Comparison of ENCODE assay signal across 8 cellular contexts in the genomic region with DNA sequence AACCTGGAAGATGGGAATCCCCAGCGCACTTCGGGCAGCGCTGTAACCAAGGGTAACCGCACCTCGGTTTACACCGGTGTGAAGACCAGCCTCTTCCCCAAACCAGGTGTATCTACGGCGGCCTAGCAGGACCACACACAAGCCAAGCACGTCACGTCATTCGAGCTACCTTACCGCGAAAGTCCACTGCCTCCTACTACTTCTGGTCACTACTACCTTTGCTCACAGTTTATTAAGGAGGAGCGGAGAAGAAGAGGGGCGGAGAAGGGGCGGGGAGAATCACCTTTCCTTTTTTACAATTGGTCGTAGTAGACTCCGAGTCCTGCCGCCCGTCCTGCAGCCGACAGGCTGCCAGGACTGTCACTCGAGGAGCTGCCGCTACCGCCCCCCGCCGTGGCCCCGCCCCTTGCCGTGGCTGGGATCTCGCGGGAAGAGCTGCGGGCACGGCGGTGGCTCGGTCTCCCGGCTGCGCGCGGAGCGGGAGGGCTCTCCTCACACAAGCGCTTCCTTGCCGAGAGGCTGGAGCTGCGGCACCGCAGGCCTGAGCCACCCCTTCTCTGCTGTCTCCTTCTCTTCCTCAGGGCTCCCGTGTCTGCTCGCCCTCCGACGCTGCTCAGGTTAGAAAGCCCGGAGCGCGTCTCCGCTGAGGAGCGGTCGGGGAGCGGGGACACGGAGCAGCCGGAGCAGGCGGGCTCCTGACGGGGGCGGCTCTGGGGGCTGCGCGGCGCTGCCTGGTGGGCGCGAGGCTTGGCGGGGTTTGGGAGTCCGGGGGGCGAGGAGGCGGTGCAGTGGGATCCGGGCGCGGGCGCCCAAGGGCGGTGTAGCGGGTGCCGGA. TPM values are rescaled to one million over a fixed set of nuclear protein-coding genes. Genes with fewer than 3 reads are reported as not detected.
DNase-seq lines count a peak whose midpoint lies in the region; ATAC-seq and TF ChIP-seq lines count a peak whose summit lies in the region.

A gene (plus strand): TSS at position 495 of the 835 bp plus-strand sequence. CDS start 95,172 bp downstream, outside the sequence.

- ATAC-seq in HG02870 (IDR thresholded peaks at IDR 0.05; ENCODE audit: unreplicated experiment), result peak; percentile 93
- ATAC-seq in left cardiac atrium, result peak; percentile 99

- no peaks in the 10 kb centered on the region for H3K27me3 Mint-ChIP-seq in type B pancreatic cell

- peak within 1 kb of the TSS; percentile 94 for H3K27ac Mint-ChIP-seq in type B pancreatic cell

- DNase-seq in GM13976 (ENCODE audit: low spot score) (peak; percentile 99), NCI-H146 treated with DMSO at 0.1 percent for 48 hours (lab: John Stamatoyannopoulos, UW; ENCODE audit: unreplicated experiment) (peak; percentile 93), T-helper 1 cell (peak; percentile 86 to 94 (median 88)), amygdala (lab: John Stamatoyannopoulos, UW) (peak; percentile 67 to 98 (median 93)), left cardiac atrium (peak; percentile 96), posterior cingulate gyrus (peak; percentile 92 to 100 (median 97)), type B pancreatic cell (ENCODE audit: extremely low spot score, unreplicated experiment) (peak; percentile 98)

- H3K9me3 Mint-ChIP-seq in type B pancreatic cell, result no peaks in the 10 kb centered on the region

- in situ Hi-C loops in GM13976 (cut with MboI; ENCODE audit: low sequenced_read_pairs, unreplicated experiment), result no loop called here

- peaks cover 35% of the 10 kb centered on the region for H3K4me1 Mint-ChIP-seq in type B pancreatic cell (ENCODE audit: unreplicated experiment)

- peak within 1 kb of the TSS; percentile 94 for H3K4me3 Mint-ChIP-seq in type B pancreatic cell

- TF ChIP-seq CTCF in GM13976 (IDR thresholded peaks at IDR 0.05; ENCODE audit: borderline replicate concordance, control extremely low read depth, extremely low read depth, insufficient read depth, missing control alignments) (no peak), type B pancreatic cell (conservative IDR thresholded peaks at IDR 0.05) (no peak)

- intact Hi-C loops in left cardiac atrium (cut with DNase I), result loop anchor here (2.0 to 10.0 kb wide), 4 partner anchors 64 to 234 kb away; no protein-coding TSS in a partner anchor
- intact Hi-C loops in posterior cingulate gyrus (cut with DNase I), result loop anchor here (5.0 kb wide), 3 partner anchors 103 to 232 kb away; no protein-coding TSS in a partner anchor

- H3K36me3 Mint-ChIP-seq in type B pancreatic cell, result no peaks in the 10 kb centered on the region

RNA-seq across cellular contexts. Expression of the gene that starts here (rescaled TPM):
- total RNA-seq in left cardiac atrium, result 10 to 100 TPM in 1 of 2 donors, 1 to 10 TPM in 1; 9.2 to 11.1 TPM
- 32.6 and 33.8 TPM in 2 replicates for total RNA-seq in type B pancreatic cell (ENCODE audit: low replicate concordance)

Comparison
In these comparisons a context has a peak if more than half of its experiments do, and no peak if none do; other contexts are left out.
1. Peak in every context shown above with its lines: DNase-seq and ATAC-seq.